Comparison of ENCODE assay signal across 11 cellular contexts in the genomic region with DNA sequence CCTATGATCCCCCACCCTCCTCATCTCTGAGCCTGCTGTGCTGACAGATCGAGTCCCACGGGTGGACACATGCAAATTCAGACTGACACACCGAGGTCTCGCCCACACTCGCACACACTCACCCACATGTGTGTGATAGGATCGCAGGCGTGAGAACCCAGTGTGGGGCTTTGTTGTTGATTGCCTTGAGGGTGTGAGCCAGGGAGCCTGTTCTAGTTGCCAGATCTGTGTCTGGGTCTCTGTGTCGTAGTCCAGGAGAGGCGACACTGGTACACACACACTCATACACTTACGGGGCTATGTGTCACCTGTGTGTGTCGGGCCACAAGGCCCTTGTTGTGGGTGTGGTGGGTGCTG. TPM values are rescaled to one million over a fixed set of nuclear protein-coding genes. Genes with fewer than 3 reads are reported as not detected.
A peak's percentile ranks its signal among the peaks of the same experiment; 100 is the strongest.
DNase-seq lines count a peak whose midpoint lies in the region; ATAC-seq, FAIRE-seq and TF ChIP-seq lines count a peak whose summit lies in the region.
"Had no signal": no experiment of that assay in that cellular context is flagged by ENCODE, and none has a peak within 500 bp of the region (broad histone marks: within the 10 kb centered on the region; RNA-seq: fewer than 3 reads in every experiment).

No MANE protein-coding gene starts in this region.

- H3K36me3 ChIP-seq in bronchial epithelial cell (ENCODE audit: control insufficient read depth, insufficient read depth, low read length) (no peaks in the 10 kb centered on the region), mesendoderm (ENCODE audit: control insufficient read depth, insufficient read depth, low read length) (no peaks in the 10 kb centered on the region), subcutaneous abdominal adipose tissue (ENCODE audit: control insufficient read depth in 5 of 5, insufficient read depth in 5 of 5, low read length in 5 of 5) (no peaks in the 10 kb centered on the region)

- H3K4me1 Mint-ChIP-seq in HFFc6 (ENCODE audit: low read depth) = peaks cover 68% of the 10 kb centered on the region

- H3K27ac Mint-ChIP-seq in HFFc6 = peak overlapping the region; percentile 46; the same call in 1 of the 2 replicates
- H3K27ac Mint-ChIP-seq: activated T-helper 1 cell treated with anti-CD3 and anti-CD28 coated beads, Interleukin-12 subunit alpha, Interleukin-12 subunit beta, Interleukin-2, Interleukin-4 antibody, amounts not matched to agents 30 ng/mL and 10 ng/mL and 1 ng/mL, durations not matched to agents 14 hours and 24 hours and 36 hours had no signal

- peak; percentile 62 for FAIRE-seq in bronchial epithelial cell (lab: Jason Lieb, UNC)

- H3K4me1 ChIP-seq in mesendoderm (ENCODE audit: control insufficient read depth, low read depth, low read length) = peaks cover 35% of the 10 kb centered on the region
- peaks cover 9 to 48% (median 39%) of the 10 kb centered on the region in 5 donors for H3K4me1 ChIP-seq in subcutaneous abdominal adipose tissue (ENCODE audit: control insufficient read depth in 5 of 5, insufficient read depth in 5 of 5, low read length in 5 of 5)

- no peak overlapping the region for H2BK5ac ChIP-seq in mesendoderm (ENCODE audit: low read length)

- H3K79me1 ChIP-seq in mesendoderm (ENCODE audit: low read length) = peaks cover 29% of the 10 kb centered on the region

- H3K27me3 ChIP-seq in bronchial epithelial cell (ENCODE audit: control insufficient read depth, insufficient read depth, low read length) = no peaks in the 10 kb centered on the region
- peaks cover 2% of the 10 kb centered on the region for H3K27me3 ChIP-seq in mesendoderm (ENCODE audit: insufficient read depth, low read length, poor library complexity)
- peaks cover 0 to 7% (median 0%) of the 10 kb centered on the region in 5 donors for H3K27me3 ChIP-seq in subcutaneous abdominal adipose tissue (ENCODE audit: control insufficient read depth in 5 of 5, insufficient read depth in 4 of 5, low read length in 5 of 5)

- no peaks in the 10 kb centered on the region for H3K36me3 Mint-ChIP-seq in HFFc6 (ENCODE audit: low read depth)

- H3K4me3 ChIP-seq in bronchial epithelial cell (ENCODE audit: low read depth, low read length) = peak overlapping the region; percentile 68
- H3K4me3 ChIP-seq in mesendoderm (ENCODE audit: low read length) = peak overlapping the region; percentile 75
- H3K4me3 ChIP-seq in subcutaneous abdominal adipose tissue (ENCODE audit: low read depth in 1 of 5, low read length in 5 of 5) = peak overlapping the region in 3 of 5 donors; percentile 24 to 47 (median 38)

- no peak overlapping the region for H2BK15ac ChIP-seq in mesendoderm (replicated peaks; ENCODE audit: low read depth)

- no peak overlapping the region for H3K4ac ChIP-seq in mesendoderm (ENCODE audit: low read depth, low read length)

- H4K8ac ChIP-seq in mesendoderm (ENCODE audit: low read depth, low read length) = no peak overlapping the region

- TF ChIP-seq CTCF in HFFc6 (IDR thresholded peaks at IDR 0.05) (no peak), bronchial epithelial cell (IDR thresholded peaks at IDR 0.05; ENCODE audit: insufficient read depth, low read length, severe bottlenecking) (no peak)

- no peak overlapping the region for H2BK120ac ChIP-seq in mesendoderm (ENCODE audit: low read depth, low read length)

- H3K56ac ChIP-seq in mesendoderm (ENCODE audit: low read length) = peak overlapping the region; percentile 90

- ATAC-seq in HG02870 (IDR thresholded peaks at IDR 0.05; ENCODE audit: unreplicated experiment) = no peak

- H3K4me2 ChIP-seq in mesendoderm (ENCODE audit: low read length) = peak overlapping the region; percentile 57

- no peak for DNase-seq in HFFc6
- no peak for DNase-seq in bronchial epithelial cell (ENCODE audit: low read depth)
- peak; percentile 76 for DNase-seq in mesendoderm
- DNase-seq in NCI-H1417 (lab: John Stamatoyannopoulos, UW) = no peak
- no peak for DNase-seq in NCI-H1436 treated with DMSO at 0.1 percent for 48 hours (lab: John Stamatoyannopoulos, UW)
- DNase-seq: KBM-7, NCI-H748 treated with DMSO at 0.1 percent for 48 hours, T-helper 9 cell had no signal

- H3K23ac ChIP-seq in mesendoderm (ENCODE audit: low read length) = no peak overlapping the region

- H3K27me3 Mint-ChIP-seq in HFFc6 (ENCODE audit: insufficient read depth) = peaks cover 10% of the 10 kb centered on the region

- no peaks in the 10 kb centered on the region for H3K9me3 Mint-ChIP-seq in HFFc6
- H3K9me3 Mint-ChIP-seq: activated T-helper 1 cell treated with anti-CD3 and anti-CD28 coated beads, Interleukin-12 subunit alpha, Interleukin-12 subunit beta, Interleukin-2, Interleukin-4 antibody, amounts not matched to agents 30 ng/mL and 10 ng/mL and 1 ng/mL, durations not matched to agents 14 hours and 24 hours and 36 hours had no signal

- H3K4me3 Mint-ChIP-seq in HFFc6 = peak overlapping the region; percentile 76

- H3K9ac ChIP-seq in mesendoderm (ENCODE audit: low read length) (peak overlapping the region; percentile 82), subcutaneous abdominal adipose tissue (ENCODE audit: low read length in 5 of 5) (peak overlapping the region in 1 of 5 donors; percentile 30)

- no peak overlapping the region for H4K5ac ChIP-seq in mesendoderm (ENCODE audit: low read length)

- no peak overlapping the region for H3K18ac ChIP-seq in mesendoderm (ENCODE audit: low read length)

- peaks cover 57% of the 10 kb centered on the region for H3K79me2 ChIP-seq in mesendoderm (ENCODE audit: control insufficient read depth, insufficient read depth, low read length)

- WGBS in mesendoderm (ENCODE audit: extremely low coverage, insufficient coverage, low lambda C conversion rate) = no CpG with 5 or more reads among the region's 11 CpGs

- H3K9me3 ChIP-seq in subcutaneous abdominal adipose tissue (ENCODE audit: control insufficient read depth in 5 of 5, low read length in 5 of 5) = no peaks in the 10 kb centered on the region

- H3K27ac ChIP-seq in mesendoderm (ENCODE audit: low read depth, low read length) (no peak overlapping the region), subcutaneous abdominal adipose tissue (ENCODE audit: low read depth, low read length) (peak overlapping the region; percentile 41)

- H2AK5ac ChIP-seq in mesendoderm (ENCODE audit: low read length) = no peak overlapping the region

RNA-seq across cellular contexts. Expression of a gene that starts 2.0 kb away (rescaled TPM):
- total RNA-seq in HFFc6 (2021; fragmentation: NEBNext Ultra II Directional; extraction: Animal tissue kit (Norgen Biotek cat#: 25700)) = 1 to 10 TPM; 3.0 to 6.6 (median 3.6) TPM
- total RNA-seq in bronchial epithelial cell = 9.2 and 16.8 TPM in 2 replicates
- polyA plus RNA-seq in mesendoderm (2013, experiment 1 of 2) = 2.4 TPM
- 1.9 TPM for polyA plus RNA-seq in mesendoderm (2013, experiment 2 of 2)
